Comparison of ENCODE assay signal across 8 cellular contexts in the genomic region with DNA sequence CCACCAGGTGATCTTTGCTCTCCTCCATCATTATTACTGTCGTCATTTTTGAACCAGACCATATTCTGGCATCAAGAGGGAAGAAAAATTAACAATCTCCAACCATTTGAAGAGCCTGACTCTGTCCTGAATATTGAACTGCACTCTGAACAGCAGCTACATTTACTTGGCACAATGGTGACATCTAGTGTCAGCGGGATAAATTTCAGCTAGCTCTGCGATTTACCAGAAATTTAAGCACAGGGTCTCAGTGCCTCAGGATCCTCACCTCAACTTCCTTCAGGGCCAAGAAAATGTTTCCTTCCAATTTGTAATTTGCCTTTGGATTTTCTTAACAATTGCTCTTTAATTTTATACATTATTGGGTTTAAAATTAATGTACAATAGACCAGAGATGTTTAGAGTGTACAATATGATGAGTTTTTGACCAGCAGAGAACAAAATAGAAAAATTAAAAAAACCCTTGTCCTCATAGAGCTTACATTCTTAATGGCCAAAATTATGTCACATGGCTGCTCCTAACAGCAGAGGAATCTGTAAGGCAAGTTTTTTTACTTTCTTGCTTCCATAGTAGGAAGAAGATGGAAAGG. TPM values are rescaled to one million over a fixed set of nuclear protein-coding genes. Genes with fewer than 3 reads are reported as not detected.
A peak's percentile ranks its signal among the peaks of the same experiment; 100 is the strongest.
DNase-seq lines count a peak whose midpoint lies in the region; ATAC-seq, FAIRE-seq and TF ChIP-seq lines count a peak whose summit lies in the region.

No MANE protein-coding gene starts in this region.

- WGBS in heart right ventricle, 2 donors = 0 to 2% methylated on average over 3 of the region's 3 CpGs
- WGBS in small intestine, 3 donors = 0 to 1% (median 0%) methylated on average over 3 of the region's 3 CpGs

- peaks cover 3% of the 10 kb centered on the region for H3K27me3 Mint-ChIP-seq in activated naive CD8-positive, alpha-beta T cell treated with anti-CD3 and anti-CD28 coated beads for 36 hours

- no peaks in the 10 kb centered on the region for H3K4me1 Mint-ChIP-seq in activated naive CD8-positive, alpha-beta T cell treated with anti-CD3 and anti-CD28 coated beads for 36 hours

- CTCF ChIA-PET in RWPE1 (lab: Yijun Ruan, JAX) = interaction anchor here (1.0 to 3.9 kb wide), 3 partner anchors 14 to 88 kb away, joined by 3 to 32 read pairs (median 9); no protein-coding TSS in a partner anchor

- TF ChIP-seq CTCF in RWPE1 (conservative IDR thresholded peaks at IDR 0.05; ENCODE audit: low read depth) = peak; percentile 76
- peak; percentile 44 to 75 (median 68) for TF ChIP-seq CTCF in heart right ventricle (IDR thresholded peaks at IDR 0.05)

- H3K36me3 Mint-ChIP-seq in activated naive CD8-positive, alpha-beta T cell treated with anti-CD3 and anti-CD28 coated beads for 36 hours = peaks cover 1% of the 10 kb centered on the region

- DNase-seq in activated gamma-delta T cell treated with Interleukin-2 at 50 U/mL for 16 hours = peak; percentile 48
- no peak for DNase-seq in activated gamma-delta T cell (lab: John Stamatoyannopoulos, UW)
- peak; percentile 59 for DNase-seq in RWPE1 (ENCODE audit: low spot score)
- peak; percentile 28 for DNase-seq in activated naive CD8-positive, alpha-beta T cell treated with anti-CD3 and anti-CD28 coated beads for 36 hours
- DNase-seq in heart right ventricle = peak in 1 of 2 donors; percentile 26
- peak; percentile 51 for DNase-seq in small intestine

- H3K9me3 ChIP-seq in heart right ventricle (no peaks in the 10 kb centered on the region), small intestine (ENCODE audit: control insufficient read depth, low read depth) (no peaks in the 10 kb centered on the region)

- H3K27me3 ChIP-seq in heart right ventricle = peaks cover 0 to 15% (median 7%) of the 10 kb centered on the region in 7 donors
- H3K27me3 ChIP-seq in small intestine (ENCODE audit: control insufficient read depth in 2 of 2, insufficient read depth in 2 of 2, low read length in 2 of 2) = peaks cover 0 to 6% of the 10 kb centered on the region in 2 donors

- TF ChIP-seq EP300 in Ishikawa (IDR thresholded peaks at IDR 0.05; ENCODE audit: borderline replicate concordance) = no peak

- no peak overlapping the region for H3K4me3 ChIP-seq in heart right ventricle
- H3K4me3 ChIP-seq in small intestine (ENCODE audit: low read depth in 1 of 2, low read length in 2 of 2) = no peak overlapping the region

- no peaks in the 10 kb centered on the region for H3K9me3 Mint-ChIP-seq in activated naive CD8-positive, alpha-beta T cell treated with anti-CD3 and anti-CD28 coated beads for 36 hours

- TF ChIP-seq RAD21 in Ishikawa (IDR thresholded peaks at IDR 0.05; ENCODE audit: low read depth) = peak; percentile 72

- no peak overlapping the region for H3K27ac Mint-ChIP-seq in activated naive CD8-positive, alpha-beta T cell treated with anti-CD3 and anti-CD28 coated beads for 36 hours

- H3K27ac ChIP-seq in RWPE1 (no peak overlapping the region), heart right ventricle (no peak overlapping the region), small intestine (ENCODE audit: low read depth in 1 of 2, low read length in 1 of 2) (no peak overlapping the region)

- FAIRE-seq in small intestine (lab: Jason Lieb, UNC) = no peak

- POLR2A ChIA-PET in RWPE1 (lab: Yijun Ruan, JAX; ENCODE audit: low non-redundant PET) = no interaction called here

- no peaks in the 10 kb centered on the region for H3K4me1 ChIP-seq in heart right ventricle
- H3K4me1 ChIP-seq in small intestine (ENCODE audit: control insufficient read depth in 2 of 2, insufficient read depth in 1 of 2, low read depth in 1 of 2, low read length in 1 of 2) = no peaks in the 10 kb centered on the region

- intact Hi-C loops in heart right ventricle (cut with DNase I) = loop anchor here (1.0 to 5.0 kb wide), 3 partner anchors 87 to 88 kb away; no protein-coding TSS in a partner anchor

- H3K4me3 Mint-ChIP-seq in activated naive CD8-positive, alpha-beta T cell treated with anti-CD3 and anti-CD28 coated beads for 36 hours = no peak overlapping the region

- H3K36me3 ChIP-seq in heart right ventricle (no peaks in the 10 kb centered on the region), small intestine (ENCODE audit: control insufficient read depth in 2 of 2, insufficient read depth in 2 of 2, low read length in 2 of 2) (no peaks in the 10 kb centered on the region)

- ATAC-seq in heart right ventricle = peak in 2 of 8 donors; percentile 35 to 58
- ATAC-seq in GM18498 (IDR thresholded peaks at IDR 0.05; ENCODE audit: unreplicated experiment) = no peak

TF ChIP-seq in Ishikawa, 13 proteins besides CTCF, POLR2A, EP300 and RAD21:
- TF ChIP-seq TAF1 (IDR thresholded peaks at IDR 0.05; ENCODE audit: low read depth) (no peak), TCF12 (IDR thresholded peaks at IDR 0.05; ENCODE audit: low read depth) (no peak), ZBTB7A (IDR thresholded peaks at IDR 0.05; ENCODE audit: low read depth) (no peak), YY1 (IDR thresholded peaks at IDR 0.05; ENCODE audit: low read depth) (no peak), TEAD4 (IDR thresholded peaks at IDR 0.05) (no peak), EGR1 (IDR thresholded peaks at IDR 0.05) (no peak), CEBPB (IDR thresholded peaks at IDR 0.05) (no peak)
- TF ChIP-seq, protein P1, sequence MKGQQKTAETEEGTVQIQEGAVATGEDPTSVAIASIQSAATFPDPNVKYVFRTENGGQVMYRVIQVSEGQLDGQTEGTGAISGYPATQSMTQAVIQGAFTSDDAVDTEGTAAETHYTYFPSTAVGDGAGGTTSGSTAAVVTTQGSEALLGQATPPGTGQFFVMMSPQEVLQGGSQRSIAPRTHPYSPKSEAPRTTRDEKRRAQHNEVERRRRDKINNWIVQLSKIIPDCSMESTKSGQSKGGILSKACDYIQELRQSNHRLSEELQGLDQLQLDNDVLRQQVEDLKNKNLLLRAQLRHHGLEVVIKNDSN (IDR thresholded peaks at IDR 0.05) = no peak
- TF ChIP-seq, protein P2, sequence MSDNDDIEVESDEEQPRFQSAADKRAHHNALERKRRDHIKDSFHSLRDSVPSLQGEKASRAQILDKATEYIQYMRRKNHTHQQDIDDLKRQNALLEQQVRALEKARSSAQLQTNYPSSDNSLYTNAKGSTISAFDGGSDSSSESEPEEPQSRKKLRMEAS (IDR thresholded peaks at IDR 0.05) = no peak
- TF ChIP-seq, protein P3, sequence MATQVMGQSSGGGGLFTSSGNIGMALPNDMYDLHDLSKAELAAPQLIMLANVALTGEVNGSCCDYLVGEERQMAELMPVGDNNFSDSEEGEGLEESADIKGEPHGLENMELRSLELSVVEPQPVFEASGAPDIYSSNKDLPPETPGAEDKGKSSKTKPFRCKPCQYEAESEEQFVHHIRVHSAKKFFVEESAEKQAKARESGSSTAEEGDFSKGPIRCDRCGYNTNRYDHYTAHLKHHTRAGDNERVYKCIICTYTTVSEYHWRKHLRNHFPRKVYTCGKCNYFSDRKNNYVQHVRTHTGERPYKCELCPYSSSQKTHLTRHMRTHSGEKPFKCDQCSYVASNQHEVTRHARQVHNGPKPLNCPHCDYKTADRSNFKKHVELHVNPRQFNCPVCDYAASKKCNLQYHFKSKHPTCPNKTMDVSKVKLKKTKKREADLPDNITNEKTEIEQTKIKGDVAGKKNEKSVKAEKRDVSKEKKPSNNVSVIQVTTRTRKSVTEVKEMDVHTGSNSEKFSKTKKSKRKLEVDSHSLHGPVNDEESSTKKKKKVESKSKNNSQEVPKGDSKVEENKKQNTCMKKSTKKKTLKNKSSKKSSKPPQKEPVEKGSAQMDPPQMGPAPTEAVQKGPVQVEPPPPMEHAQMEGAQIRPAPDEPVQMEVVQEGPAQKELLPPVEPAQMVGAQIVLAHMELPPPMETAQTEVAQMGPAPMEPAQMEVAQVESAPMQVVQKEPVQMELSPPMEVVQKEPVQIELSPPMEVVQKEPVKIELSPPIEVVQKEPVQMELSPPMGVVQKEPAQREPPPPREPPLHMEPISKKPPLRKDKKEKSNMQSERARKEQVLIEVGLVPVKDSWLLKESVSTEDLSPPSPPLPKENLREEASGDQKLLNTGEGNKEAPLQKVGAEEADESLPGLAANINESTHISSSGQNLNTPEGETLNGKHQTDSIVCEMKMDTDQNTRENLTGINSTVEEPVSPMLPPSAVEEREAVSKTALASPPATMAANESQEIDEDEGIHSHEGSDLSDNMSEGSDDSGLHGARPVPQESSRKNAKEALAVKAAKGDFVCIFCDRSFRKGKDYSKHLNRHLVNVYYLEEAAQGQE (IDR thresholded peaks at IDR 0.05; ENCODE audit: low read depth) = no peak

RNA-seq across cellular contexts. Expression of a gene that starts 10.7 kb away (rescaled TPM):
- total RNA-seq in activated naive CD8-positive, alpha-beta T cell treated with anti-CD3 and anti-CD28 coated beads for 36 hours = 1 to 10 TPM; 3.0 to 3.6 TPM
- 1 to 10 TPM in 9 of 10 donors, under 1 TPM in 1; 0.59 to 3.4 (median 1.5) TPM for total RNA-seq in heart right ventricle
- polyA plus RNA-seq in heart right ventricle = 1 to 10 TPM in 1 of 2 donors, under 1 TPM in 1; 0.93 to 2.0 TPM
- polyA plus RNA-seq in small intestine = 1 to 10 TPM; 1.3 to 1.9 (median 1.8) TPM

RNA-seq across cellular contexts. Expression of a gene that starts 26.4 kb away (rescaled TPM):
- under 1 TPM in 1 of 2 experiments, not detected in 1; 0.19 TPM for total RNA-seq in activated naive CD8-positive, alpha-beta T cell treated with anti-CD3 and anti-CD28 coated beads for 36 hours
- total RNA-seq in heart right ventricle = under 1 TPM in 1 of 10 donors, not detected in 9; 0.09 TPM
- polyA plus RNA-seq in heart right ventricle (not detected), small intestine (under 1 TPM in 1 of 3 donors, not detected in 2; 0.06 TPM)

RNA-seq across cellular contexts. Expression of a gene that starts 37.8 kb away (rescaled TPM):
- total RNA-seq in activated naive CD8-positive, alpha-beta T cell treated with anti-CD3 and anti-CD28 coated beads for 36 hours = 10 to 100 TPM; 11.1 to 11.5 TPM
- 1 to 10 TPM; 4.7 to 6.9 (median 5.8) TPM for total RNA-seq in heart right ventricle
- polyA plus RNA-seq in heart right ventricle (10 to 100 TPM in 1 of 2 donors, 1 to 10 TPM in 1; 3.7 to 12.4 TPM), small intestine (1 to 10 TPM; 3.5 to 5.1 (median 4.7) TPM)

RNA-seq across cellular contexts. Expression of a gene that starts 58.0 kb away (rescaled TPM):
- not detected for total RNA-seq in activated naive CD8-positive, alpha-beta T cell treated with anti-CD3 and anti-CD28 coated beads for 36 hours
- total RNA-seq in heart right ventricle = not detected
- polyA plus RNA-seq in heart right ventricle (not detected), small intestine (not detected)
